Comparison of ENCODE assay signal across 9 cellular contexts in genomic region chr14:74619672-74620131, GRCh38. TPM values are rescaled to one million over a fixed set of nuclear protein-coding genes. Genes with fewer than 3 reads are reported as not detected.
DNase-seq lines count a peak whose midpoint lies in the region; ATAC-seq and TF ChIP-seq lines count a peak whose summit lies in the region.
"Had no signal": no experiment of that assay in that cellular context is flagged by ENCODE, and none has a peak within 500 bp of the region (broad histone marks: within the 10 kb centered on the region; RNA-seq: fewer than 3 reads in every experiment).

No MANE protein-coding gene starts in this region.

- CTCF ChIA-PET in A673 (lab: Charles Lee), result no interaction called here

- peak; percentile 6 for ATAC-seq in left lobe of liver
- peak; percentile 60 for ATAC-seq in upper lobe of right lung
- ATAC-seq in GM21529 (IDR thresholded peaks at IDR 0.05; ENCODE audit: unreplicated experiment), result no peak

- H3K36me3 ChIP-seq in breast epithelium (no peaks in the 10 kb centered on the region), upper lobe of right lung (no peaks in the 10 kb centered on the region), A673 (ENCODE audit: insufficient read depth, low read length, poor library complexity, severe bottlenecking) (no peaks in the 10 kb centered on the region)

- H3K27ac ChIP-seq in breast epithelium, result peak overlapping the region; percentile 69 to 92
- H3K27ac ChIP-seq in upper lobe of right lung, result peak overlapping the region; percentile 47
- H3K27ac ChIP-seq in A673 (ENCODE audit: low read depth, low read length, poor library complexity, severe bottlenecking), result no peak overlapping the region
- H3K27ac ChIP-seq: KMS-11 had no signal

- peaks cover 52% of the 10 kb centered on the region for H3K4me1 Mint-ChIP-seq in activated CD4-positive, alpha-beta T cell treated with anti-CD3 and anti-CD28 coated beads, Interleukin-2, amount 10 ng/mL, durations not matched to agents 24 days and 14 days

- no peak for DNase-seq in activated CD4-positive, alpha-beta T cell treated with anti-CD3 and anti-CD28 coated beads, Interleukin-2, amount 10 ng/mL, durations not matched to agents 24 days and 14 days
- no peak for DNase-seq in activated CD4-positive, alpha-beta T cell treated with anti-CD3 and anti-CD28 coated beads, Interleukin-2, amount 50 U/mL, for 1 hour
- DNase-seq in breast epithelium (ENCODE audit: low spot score in 2 of 2) (peak; percentile 59 to 88), left lobe of liver (ENCODE audit: low spot score) (no peak), upper lobe of right lung (peak; percentile 68), A673 (ENCODE audit: low spot score) (no peak), 8988T (no peak)

- TF ChIP-seq CTCF in breast epithelium (IDR thresholded peaks at IDR 0.05) (no peak), upper lobe of right lung (IDR thresholded peaks at IDR 0.05) (no peak), A673 (conservative IDR thresholded peaks at IDR 0.05; ENCODE audit: low read depth, low read length) (no peak)

- H3K27ac Mint-ChIP-seq in activated CD4-positive, alpha-beta T cell treated with anti-CD3 and anti-CD28 coated beads, Interleukin-2, amount 10 ng/mL, durations not matched to agents 24 days and 14 days, result peak overlapping the region; percentile 17

- intact Hi-C loops in activated CD4-positive, alpha-beta T cell treated with anti-CD3 and anti-CD28 coated beads, Interleukin-2, amount 10 ng/mL, durations not matched to agents 24 days and 14 days (cut with micrococcal nuclease), result loop anchor here (5.0 kb wide), 2 partner anchors 47 to 628 kb away; no protein-coding TSS in a partner anchor
- intact Hi-C loops in breast epithelium (cut with DNase I; ENCODE audit: low total_unique reads), result no loop called here
- intact Hi-C loops in upper lobe of right lung (cut with DNase I), result no loop called here
- intact Hi-C loops in A673 (cut with micrococcal nuclease; ENCODE audit: unreplicated experiment), result no loop called here

- no peak for TF ChIP-seq POLR2A in breast epithelium (IDR thresholded peaks at IDR 0.05)

- peaks cover 15% of the 10 kb centered on the region for H3K27me3 Mint-ChIP-seq in activated CD4-positive, alpha-beta T cell treated with anti-CD3 and anti-CD28 coated beads, Interleukin-2, amount 10 ng/mL, durations not matched to agents 24 days and 14 days

- no peaks in the 10 kb centered on the region for H3K27me3 ChIP-seq in breast epithelium
- H3K27me3 ChIP-seq in upper lobe of right lung, result no peaks in the 10 kb centered on the region
- no peaks in the 10 kb centered on the region for H3K27me3 ChIP-seq in A673 (replicated peaks; ENCODE audit: insufficient read depth, low read depth, low read length, poor library complexity)

- POLR2A ChIA-PET in A673 (lab: Charles Lee; ENCODE audit: low non-redundant PET), result no interaction called here

- H3K36me3 Mint-ChIP-seq in activated CD4-positive, alpha-beta T cell treated with anti-CD3 and anti-CD28 coated beads, Interleukin-2, amount 10 ng/mL, durations not matched to agents 24 days and 14 days (ENCODE audit: low read depth), result peaks cover 1% of the 10 kb centered on the region

- H3K4me3 ChIP-seq in breast epithelium, result no peak overlapping the region
- no peak overlapping the region for H3K4me3 ChIP-seq in upper lobe of right lung
- no peak overlapping the region for H3K4me3 ChIP-seq in A673 (ENCODE audit: low read depth, low read length, poor library complexity, severe bottlenecking)

- peaks cover 0 to 23% of the 10 kb centered on the region in 2 donors for H3K4me1 ChIP-seq in breast epithelium
- H3K4me1 ChIP-seq in upper lobe of right lung, result peaks cover 51% of the 10 kb centered on the region
- peaks cover 18% of the 10 kb centered on the region for H3K4me1 ChIP-seq in A673 (ENCODE audit: insufficient read depth, low read length, poor library complexity, severe bottlenecking)

- no peaks in the 10 kb centered on the region for H3K9me3 Mint-ChIP-seq in activated CD4-positive, alpha-beta T cell treated with anti-CD3 and anti-CD28 coated beads, Interleukin-2, amount 10 ng/mL, durations not matched to agents 24 days and 14 days

- peak overlapping the region; percentile 5 for H3K4me3 Mint-ChIP-seq in activated CD4-positive, alpha-beta T cell treated with anti-CD3 and anti-CD28 coated beads, Interleukin-2, amount 10 ng/mL, durations not matched to agents 24 days and 14 days

- no TSS peak for BruUV-seq in A673 (replicated peaks; lab: Mats Ljungman, UMichigan)

- no peaks in the 10 kb centered on the region for H3K9me3 ChIP-seq in breast epithelium
- no peaks in the 10 kb centered on the region for H3K9me3 ChIP-seq in upper lobe of right lung
- no peaks in the 10 kb centered on the region for H3K9me3 ChIP-seq in A673 (ENCODE audit: low read depth, low read length, poor library complexity, severe bottlenecking)

RNA-seq across cellular contexts. Expression of gene LTBP2, which starts 7.7 kb away (rescaled TPM):
- 0.05 TPM in 1 of 2 replicates, not detected in the other for total RNA-seq in activated CD4-positive, alpha-beta T cell treated with anti-CD3 and anti-CD28 coated beads, Interleukin-2, amount 10 ng/mL, durations not matched to agents 24 days and 14 days
- total RNA-seq in breast epithelium (10 to 100 TPM; 34.7 to 91.1 (median 79.0) TPM), left lobe of liver (1.1 TPM), upper lobe of right lung (117 TPM), A673 (2021) (0.26 and 0.57 TPM in 2 replicates)

Comparison
In these comparisons a context has a peak if more than half of its experiments do, and no peak if none do; other contexts are left out.
1. DNase-seq: peak in breast epithelium (2 of 2) and upper lobe of right lung (single experiment); none in activated CD4-positive, alpha-beta T cell treated with anti-CD3 and anti-CD28 coated beads, Interleukin-2, amount 10 ng/mL, durations not matched to agents 24 days and 14 days (single experiment), activated CD4-positive, alpha-beta T cell treated with anti-CD3 and anti-CD28 coated beads, Interleukin-2, amount 50 U/mL, for 1 hour (single experiment), left lobe of liver (single experiment), A673 (single experiment) and 8988T (single experiment).
2. RNA of gene LTBP2, which starts 7.7 kb away (total RNA-seq): 117 TPM in upper lobe of right lung (single experiment) and 34.7 to 91.1 TPM in breast epithelium; 1.1 TPM in left lobe of liver (single experiment), 0.26 to 0.57 TPM in A673 and 0.05 TPM in activated CD4-positive, alpha-beta T cell treated with anti-CD3 and anti-CD28 coated beads, Interleukin-2, amount 10 ng/mL, durations not matched to agents 24 days and 14 days; every median in the first group is over 10 times any median in the second.